In the genomic region with DNA sequence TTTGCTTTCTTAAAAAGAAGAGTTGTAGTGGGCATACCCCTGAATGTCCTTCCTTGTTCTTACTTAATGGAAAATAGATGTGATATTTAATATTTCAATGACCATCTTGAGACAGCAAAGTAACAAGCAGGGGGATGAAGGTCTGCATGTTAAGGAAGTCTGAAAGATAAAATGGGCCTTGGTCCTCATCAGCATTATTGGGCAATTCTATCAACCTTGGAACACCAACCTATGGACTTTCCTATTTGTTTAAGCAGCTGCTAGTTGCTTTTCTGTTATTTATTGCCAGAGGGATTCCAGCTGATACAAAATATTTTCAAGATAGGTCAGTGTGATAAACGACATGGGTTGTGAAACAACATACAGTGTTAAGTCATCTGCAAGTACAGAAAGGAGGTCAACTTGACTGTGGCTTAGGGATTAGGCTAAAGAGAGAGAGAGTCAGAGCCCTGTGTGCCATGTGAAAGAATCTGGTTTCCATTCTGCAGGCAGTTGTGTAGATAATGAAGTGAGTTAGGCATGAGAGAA, we compare ENCODE assay signal across 1 cellular context.
A peak's percentile ranks its signal among the peaks of the same experiment; 100 is the strongest.
TF ChIP-seq lines count a peak whose summit lies in the region.

No MANE protein-coding gene starts in this region.

TF ChIP-seq in HepG2, 621 proteins besides CTCF, POLR2A, EP300 and RAD21 (continued from another document):
- TF ChIP-seq, protein P1, sequence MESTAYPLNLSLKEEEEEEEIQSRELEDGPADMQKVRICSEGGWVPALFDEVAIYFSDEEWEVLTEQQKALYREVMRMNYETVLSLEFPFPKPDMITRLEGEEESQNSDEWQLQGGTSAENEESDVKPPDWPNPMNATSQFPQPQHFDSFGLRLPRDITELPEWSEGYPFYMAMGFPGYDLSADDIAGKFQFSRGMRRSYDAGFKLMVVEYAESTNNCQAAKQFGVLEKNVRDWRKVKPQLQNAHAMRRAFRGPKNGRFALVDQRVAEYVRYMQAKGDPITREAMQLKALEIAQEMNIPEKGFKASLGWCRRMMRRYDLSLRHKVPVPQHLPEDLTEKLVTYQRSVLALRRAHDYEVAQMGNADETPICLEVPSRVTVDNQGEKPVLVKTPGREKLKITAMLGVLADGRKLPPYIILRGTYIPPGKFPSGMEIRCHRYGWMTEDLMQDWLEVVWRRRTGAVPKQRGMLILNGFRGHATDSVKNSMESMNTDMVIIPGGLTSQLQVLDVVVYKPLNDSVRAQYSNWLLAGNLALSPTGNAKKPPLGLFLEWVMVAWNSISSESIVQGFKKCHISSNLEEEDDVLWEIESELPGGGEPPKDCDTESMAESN (CRISPR knock-in tag; conservative IDR thresholded peaks at IDR 0.05), result peak; percentile 87
- peak; percentile 83; the same call in 1 of the 2 replicates for TF ChIP-seq NFATC3 (CRISPR knock-in tag; IDR thresholded peaks at IDR 0.05)
- TF ChIP-seq ZNF772 (CRISPR knock-in tag; IDR thresholded peaks at IDR 0.05), result peak; percentile 92; the same call in 1 of the 2 replicates
- peak; percentile 98 for TF ChIP-seq MED8 (CRISPR knock-in tag; IDR thresholded peaks at IDR 0.05; ENCODE audit: insufficient replicate concordance)
- TF ChIP-seq PITX1 (CRISPR knock-in tag; IDR thresholded peaks at IDR 0.05), result peak; percentile 100
- TF ChIP-seq, protein P2, sequence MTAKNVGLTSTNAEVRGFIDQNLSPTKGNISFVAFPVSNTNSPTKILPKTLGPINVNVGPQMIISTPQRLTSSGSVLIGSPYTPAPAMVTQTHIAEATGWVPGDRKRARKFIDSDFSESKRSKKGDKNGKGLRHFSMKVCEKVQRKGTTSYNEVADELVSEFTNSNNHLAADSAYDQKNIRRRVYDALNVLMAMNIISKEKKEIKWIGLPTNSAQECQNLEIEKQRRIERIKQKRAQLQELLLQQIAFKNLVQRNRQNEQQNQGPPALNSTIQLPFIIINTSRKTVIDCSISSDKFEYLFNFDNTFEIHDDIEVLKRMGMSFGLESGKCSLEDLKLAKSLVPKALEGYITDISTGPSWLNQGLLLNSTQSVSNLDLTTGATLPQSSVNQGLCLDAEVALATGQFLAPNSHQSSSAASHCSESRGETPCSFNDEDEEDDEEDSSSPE (CRISPR knock-in tag; IDR thresholded peaks at IDR 0.05), result peak; percentile 41; the same call in 1 of the 2 replicates
- TF ChIP-seq ZNF24 (IDR thresholded peaks at IDR 0.05), result peak; percentile 73; the same call in 1 of the 2 replicates
- TF ChIP-seq ZSCAN29 (CRISPR knock-in tag; conservative IDR thresholded peaks at IDR 0.05), result peak; percentile 31; the same call in 1 of the 2 replicates
- TF ChIP-seq KAT7 (CRISPR knock-in tag; IDR thresholded peaks at IDR 0.05; ENCODE audit: borderline replicate concordance), result peak; percentile 85; the same call in 1 of the 2 replicates
- TF ChIP-seq, protein P3, sequence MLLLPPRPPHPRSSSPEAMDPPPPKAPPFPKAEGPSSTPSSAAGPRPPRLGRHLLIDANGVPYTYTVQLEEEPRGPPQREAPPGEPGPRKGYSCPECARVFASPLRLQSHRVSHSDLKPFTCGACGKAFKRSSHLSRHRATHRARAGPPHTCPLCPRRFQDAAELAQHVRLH (CRISPR knock-in tag; IDR thresholded peaks at IDR 0.05; ENCODE audit: borderline replicate concordance, low read depth), result peak; percentile 84; the same call in 1 of the 2 replicates
- 0 out of 2 replicates have a peak, but pooled peaks have one; percentile 35 for TF ChIP-seq CC2D1A (CRISPR knock-in tag; IDR thresholded peaks at IDR 0.05)
- TF ChIP-seq ELF4 (CRISPR knock-in tag; IDR thresholded peaks at IDR 0.05; ENCODE audit: borderline replicate concordance), result peak; percentile 78; the same call in 1 of the 2 replicates
- TF ChIP-seq HNF4G (IDR thresholded peaks at IDR 0.05; ENCODE audit: borderline replicate concordance, low read depth, low read length), result peak; percentile 100
- peak; percentile 93 for TF ChIP-seq HNF4G (CRISPR knock-in tag; IDR thresholded peaks at IDR 0.05; ENCODE audit: borderline replicate concordance, low read depth)
- peak; percentile 81; the same call in 1 of the 2 replicates for TF ChIP-seq ETV5 (CRISPR knock-in tag; IDR thresholded peaks at IDR 0.05; ENCODE audit: borderline replicate concordance)
- TF ChIP-seq, protein P4, sequence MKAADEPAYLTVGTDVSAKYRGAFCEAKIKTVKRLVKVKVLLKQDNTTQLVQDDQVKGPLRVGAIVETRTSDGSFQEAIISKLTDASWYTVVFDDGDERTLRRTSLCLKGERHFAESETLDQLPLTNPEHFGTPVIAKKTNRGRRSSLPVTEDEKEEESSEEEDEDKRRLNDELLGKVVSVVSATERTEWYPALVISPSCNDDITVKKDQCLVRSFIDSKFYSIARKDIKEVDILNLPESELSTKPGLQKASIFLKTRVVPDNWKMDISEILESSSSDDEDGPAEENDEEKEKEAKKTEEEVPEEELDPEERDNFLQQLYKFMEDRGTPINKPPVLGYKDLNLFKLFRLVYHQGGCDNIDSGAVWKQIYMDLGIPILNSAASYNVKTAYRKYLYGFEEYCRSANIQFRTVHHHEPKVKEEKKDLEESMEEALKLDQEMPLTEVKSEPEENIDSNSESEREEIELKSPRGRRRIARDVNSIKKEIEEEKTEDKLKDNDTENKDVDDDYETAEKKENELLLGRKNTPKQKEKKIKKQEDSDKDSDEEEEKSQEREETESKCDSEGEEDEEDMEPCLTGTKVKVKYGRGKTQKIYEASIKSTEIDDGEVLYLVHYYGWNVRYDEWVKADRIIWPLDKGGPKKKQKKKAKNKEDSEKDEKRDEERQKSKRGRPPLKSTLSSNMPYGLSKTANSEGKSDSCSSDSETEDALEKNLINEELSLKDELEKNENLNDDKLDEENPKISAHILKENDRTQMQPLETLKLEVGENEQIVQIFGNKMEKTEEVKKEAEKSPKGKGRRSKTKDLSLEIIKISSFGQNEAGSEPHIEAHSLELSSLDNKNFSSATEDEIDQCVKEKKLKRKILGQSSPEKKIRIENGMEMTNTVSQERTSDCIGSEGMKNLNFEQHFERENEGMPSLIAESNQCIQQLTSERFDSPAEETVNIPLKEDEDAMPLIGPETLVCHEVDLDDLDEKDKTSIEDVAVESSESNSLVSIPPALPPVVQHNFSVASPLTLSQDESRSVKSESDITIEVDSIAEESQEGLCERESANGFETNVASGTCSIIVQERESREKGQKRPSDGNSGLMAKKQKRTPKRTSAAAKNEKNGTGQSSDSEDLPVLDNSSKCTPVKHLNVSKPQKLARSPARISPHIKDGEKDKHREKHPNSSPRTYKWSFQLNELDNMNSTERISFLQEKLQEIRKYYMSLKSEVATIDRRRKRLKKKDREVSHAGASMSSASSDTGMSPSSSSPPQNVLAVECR (CRISPR knock-in tag; IDR thresholded peaks at IDR 0.05; ENCODE audit: borderline replicate concordance), result peak; percentile 70; the same call in 1 of the 2 replicates
- 0 out of 2 replicates have a peak, but pooled peaks have one; percentile 40 for TF ChIP-seq KDM1A (CRISPR knock-in tag; IDR thresholded peaks at IDR 0.05)
- TF ChIP-seq ZBTB21 (CRISPR knock-in tag; IDR thresholded peaks at IDR 0.05), result peak; percentile 72
- TF ChIP-seq, protein P5, sequence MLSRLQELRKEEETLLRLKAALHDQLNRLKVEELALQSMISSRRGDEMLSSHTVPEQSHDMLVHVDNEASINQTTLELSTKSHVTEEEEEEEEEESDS (CRISPR knock-in tag; IDR thresholded peaks at IDR 0.05; ENCODE audit: borderline replicate concordance), result no peak
